Comparison of ENCODE assay signal across 8 cellular contexts in genomic region chr12:119682635-119683340, GRCh38. TPM values are rescaled to one million over a fixed set of nuclear protein-coding genes. Genes with fewer than 3 reads are reported as not detected.
DNase-seq lines count a peak whose midpoint lies in the region; ATAC-seq and TF ChIP-seq lines count a peak whose summit lies in the region.

No MANE protein-coding gene starts in this region.

- no peak overlapping the region for H3K4me3 Mint-ChIP-seq in activated CD4-positive, alpha-beta memory T cell treated with anti-CD3 and anti-CD28 coated beads, Interleukin-2, amount 10 ng/mL, durations not matched to agents 7 days and 5 days
- no peak overlapping the region for H3K4me3 Mint-ChIP-seq in nephron

- H3K4me1 Mint-ChIP-seq in activated CD4-positive, alpha-beta memory T cell treated with anti-CD3 and anti-CD28 coated beads, Interleukin-2, amount 10 ng/mL, durations not matched to agents 7 days and 5 days = peaks cover 23% of the 10 kb centered on the region
- peaks cover 44% of the 10 kb centered on the region for H3K4me1 Mint-ChIP-seq in nephron

- CTCF ChIA-PET in activated CD4-positive, alpha-beta memory T cell treated with anti-CD3 and anti-CD28 coated beads, Interleukin-2, amount 10 ng/mL, durations not matched to agents 7 days and 5 days (lab: Charles Lee) = interaction anchor here (3.3 kb wide), 1 partner anchor 15 kb away, joined by 20 read pairs; the partner anchor contains the start of gene PRKAB1

- DNase-seq in activated CD4-positive, alpha-beta memory T cell treated with anti-CD3 and anti-CD28 coated beads, Interleukin-2, amount 10 ng/mL, durations not matched to agents 7 days and 5 days = no peak
- no peak for DNase-seq in stimulated activated naive CD4-positive, alpha-beta T cell (lab: John Stamatoyannopoulos, UW)
- DNase-seq in NCI-H1436 treated with DMSO at 0.1 percent for 48 hours (lab: John Stamatoyannopoulos, UW) (no peak), NCI-H526 treated with DMSO at 0.1 percent for 48 hours (lab: John Stamatoyannopoulos, UW) (no peak)
- no peak for DNase-seq in stimulated activated CD4-positive, alpha-beta T cell treated with anti-CD3 and anti-CD28 coated beads, Interleukin-4, amount 100 ng/mL, for 4 hours

- peak overlapping the region; percentile 77 for H3K27ac Mint-ChIP-seq in activated CD4-positive, alpha-beta memory T cell treated with anti-CD3 and anti-CD28 coated beads, Interleukin-2, amount 10 ng/mL, durations not matched to agents 7 days and 5 days
- H3K27ac Mint-ChIP-seq in nephron = peak overlapping the region; percentile 93 to 96 (median 94)

- POLR2A ChIA-PET in activated CD4-positive, alpha-beta memory T cell treated with anti-CD3 and anti-CD28 coated beads, Interleukin-2, amount 10 ng/mL, durations not matched to agents 7 days and 5 days (lab: Charles Lee) = interaction anchor here (1.1 to 3.6 kb wide), 3 partner anchors 9 to 17 kb away, joined by 3 to 15 read pairs (median 11); partner anchors contain the start of gene PRKAB1

- ATAC-seq in GM18498 (IDR thresholded peaks at IDR 0.05; ENCODE audit: unreplicated experiment) = peak; percentile 43
- peak; percentile 52 for ATAC-seq in HG03342 (IDR thresholded peaks at IDR 0.05; ENCODE audit: unreplicated experiment)

- no peak for TF ChIP-seq CTCF in nephron (IDR thresholded peaks at IDR 0.05; ENCODE audit: unreplicated experiment in 3 of 3)

- H3K9me3 Mint-ChIP-seq in activated CD4-positive, alpha-beta memory T cell treated with anti-CD3 and anti-CD28 coated beads, Interleukin-2, amount 10 ng/mL, durations not matched to agents 7 days and 5 days = no peaks in the 10 kb centered on the region
- H3K9me3 Mint-ChIP-seq in nephron = no peaks in the 10 kb centered on the region

- peaks cover 84% of the 10 kb centered on the region for H3K36me3 Mint-ChIP-seq in activated CD4-positive, alpha-beta memory T cell treated with anti-CD3 and anti-CD28 coated beads, Interleukin-2, amount 10 ng/mL, durations not matched to agents 7 days and 5 days (ENCODE audit: low read depth)
- H3K36me3 Mint-ChIP-seq in nephron (ENCODE audit: low read depth) = peaks cover 61% of the 10 kb centered on the region

- H3K27me3 Mint-ChIP-seq in activated CD4-positive, alpha-beta memory T cell treated with anti-CD3 and anti-CD28 coated beads, Interleukin-2, amount 10 ng/mL, durations not matched to agents 7 days and 5 days = no peaks in the 10 kb centered on the region
- no peaks in the 10 kb centered on the region for H3K27me3 Mint-ChIP-seq in nephron (ENCODE audit: low read depth)

RNA-seq across cellular contexts. Expression of gene PRKAB1, which starts 14.9 kb away (rescaled TPM):
- total RNA-seq in activated CD4-positive, alpha-beta memory T cell treated with anti-CD3 and anti-CD28 coated beads, Interleukin-2, amount 10 ng/mL, durations not matched to agents 7 days and 5 days = 10 to 100 TPM; 37.5 to 39.8 TPM
